ENCODE assay signal across 12 cellular contexts in genomic region chr2:1799174-1799573, GRCh38.
"Had no signal": no experiment of that assay in that cellular context is flagged by ENCODE, and none has a peak within 500 bp of the region (broad histone marks: within the 10 kb centered on the region; RNA-seq: fewer than 3 reads in every experiment).

No MANE protein-coding gene starts in this region.

- ATAC-seq: activated naive CD4-positive, alpha-beta T cell treated with anti-CD3 and anti-CD28 coated beads, Interleukin-2, amount 50 U/mL, for 72 hours; gastrocnemius medialis; left lung; mucosa of descending colon had no signal

- H3K27ac Mint-ChIP-seq: activated naive CD4-positive, alpha-beta T cell treated with anti-CD3 and anti-CD28 coated beads, Interleukin-2, amount 50 U/mL, for 72 hours had no signal

- H3K36me3 Mint-ChIP-seq: activated naive CD4-positive, alpha-beta T cell treated with anti-CD3 and anti-CD28 coated beads, Interleukin-2, amount 50 U/mL, for 72 hours had no signal

- H3K9me3 Mint-ChIP-seq: activated naive CD4-positive, alpha-beta T cell treated with anti-CD3 and anti-CD28 coated beads, Interleukin-2, amount 50 U/mL, for 72 hours had no signal

- H3K27ac ChIP-seq: gastrocnemius medialis, left lung, tibial nerve had no signal

- H3K9me3 ChIP-seq: gastrocnemius medialis, left lung, mucosa of descending colon, tibial nerve had no signal

- DNase-seq: activated CD4-positive, alpha-beta T cell treated with anti-CD3 and anti-CD28 coated beads, Interleukin-2, amount 50 U/mL, for 1 hour; activated CD4-positive, CD25-positive, alpha-beta regulatory T cell; activated effector memory CD4-positive, alpha-beta T cell treated with anti-CD3 and anti-CD28 coated beads, Interleukin-2, amount 50 U/mL, for 16 hours; activated T-cell treated with anti-CD3 and anti-CD28 coated beads for 4 hours; anterior cingulate cortex; gastrocnemius medialis; islet precursor cell; left lung; mucosa of descending colon; T-helper 2 cell had no signal

- H3K4me3 ChIP-seq: gastrocnemius medialis, left lung, mucosa of descending colon, tibial nerve had no signal

- H3K27me3 ChIP-seq: gastrocnemius medialis, tibial nerve had no signal
